ENCODE assay signal across 9 cellular contexts in the genomic region with DNA sequence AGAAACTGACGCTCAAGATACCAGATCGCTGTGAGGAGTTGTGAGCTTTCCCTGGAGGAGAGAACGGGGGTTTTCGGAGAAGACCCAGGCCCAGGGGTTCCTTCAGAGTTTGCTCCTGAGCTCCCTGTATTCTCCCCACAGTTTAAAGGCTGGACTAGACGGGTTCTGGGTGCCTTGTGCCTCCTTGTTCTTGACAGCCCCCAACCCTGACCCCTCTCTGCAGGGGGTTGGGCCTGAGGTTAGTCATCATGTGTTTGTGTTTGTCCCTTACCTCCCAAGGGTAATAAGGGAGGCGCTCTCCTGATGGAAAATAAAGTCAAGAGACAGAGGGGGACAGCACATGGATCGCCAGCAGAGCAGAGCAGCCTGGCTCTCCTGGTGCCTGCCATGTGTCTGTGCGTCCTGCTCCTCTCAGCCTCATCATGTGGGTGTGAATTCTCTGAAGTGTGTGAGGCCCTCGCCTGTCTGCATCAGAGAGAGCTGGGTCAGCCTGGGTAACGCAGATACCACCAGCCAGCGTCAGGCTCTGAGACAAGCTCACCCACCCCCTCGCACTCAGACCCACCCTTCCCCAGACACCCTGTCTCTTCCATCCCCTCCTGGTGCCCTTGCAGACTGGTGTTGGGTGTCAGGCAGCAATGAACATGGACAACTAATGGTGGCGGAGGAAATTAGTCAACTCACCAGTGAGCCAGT. TPM values are rescaled to one million over a fixed set of nuclear protein-coding genes. Genes with fewer than 3 reads are reported as not detected.
DNase-seq lines count a peak whose midpoint lies in the region; FAIRE-seq and TF ChIP-seq lines count a peak whose summit lies in the region.
"Had no signal": no experiment of that assay in that cellular context is flagged by ENCODE, and none has a peak within 500 bp of the region (broad histone marks: within the 10 kb centered on the region; RNA-seq: fewer than 3 reads in every experiment).

No MANE protein-coding gene starts in this region.

- H3K9me3 Mint-ChIP-seq in chondrocyte (ENCODE audit: low read depth) = no peaks in the 10 kb centered on the region

- 94% methylated on average over 13 of the region's 13 CpGs for WGBS in thymus

- TF ChIP-seq CTCF in chondrocyte (IDR thresholded peaks at IDR 0.05) = no peak

- H3K27me3 Mint-ChIP-seq in chondrocyte (ENCODE audit: low read depth) = no peaks in the 10 kb centered on the region

- peak overlapping the region; percentile 99 for H3K27ac Mint-ChIP-seq in chondrocyte (ENCODE audit: unreplicated experiment)

- DNase-seq in MG63 = no peak
- peak; percentile 90 for DNase-seq in chondrocyte (ENCODE audit: low spot score)
- DNase-seq in NCI-H1417 (lab: John Stamatoyannopoulos, UW) = no peak
- DNase-seq in GM12892 (ENCODE audit: insufficient read length) = no peak
- DNase-seq in NCI-H345 (lab: John Stamatoyannopoulos, UW) = no peak
- DNase-seq: NCI-H2081 treated with DMSO at 0.1 percent for 48 hours had no signal

- H3K4me1 Mint-ChIP-seq in chondrocyte (ENCODE audit: low read depth) = peaks cover 33% of the 10 kb centered on the region

- H3K9me3 ChIP-seq in MG63 = no peaks in the 10 kb centered on the region
- H3K9me3 ChIP-seq in mucosa of stomach (ENCODE audit: control insufficient read depth, low read length) = no peaks in the 10 kb centered on the region
- H3K9me3 ChIP-seq in thymus (ENCODE audit: control insufficient read depth) = no peaks in the 10 kb centered on the region

- H3K27me3 ChIP-seq in MG63 (no peaks in the 10 kb centered on the region), mucosa of stomach (ENCODE audit: control insufficient read depth, insufficient read depth, low read length) (no peaks in the 10 kb centered on the region), thymus (ENCODE audit: control insufficient read depth, insufficient read depth) (no peaks in the 10 kb centered on the region)

- H3K4me3 Mint-ChIP-seq in chondrocyte (ENCODE audit: unreplicated experiment) = peak overlapping the region; percentile 70

- H3K4me1 ChIP-seq in mucosa of stomach (ENCODE audit: control insufficient read depth, insufficient read depth, low read length) (peaks cover 31% of the 10 kb centered on the region), thymus (ENCODE audit: control insufficient read depth, insufficient read depth, low read length) (peaks cover 21% of the 10 kb centered on the region)

- H3K36me3 Mint-ChIP-seq in chondrocyte (ENCODE audit: low read depth) = no peaks in the 10 kb centered on the region

- H3K4me3 ChIP-seq in MG63 (peak overlapping the region; percentile 58), mucosa of stomach (ENCODE audit: low read length) (no peak overlapping the region), thymus (ENCODE audit: low read length) (no peak overlapping the region)
- H3K4me3 ChIP-seq: GM12878 had no signal

- H3K36me3 ChIP-seq in MG63 (0 out of 2 replicates have a peak, but pooled peaks cover 4% of the 10 kb centered on the region), mucosa of stomach (ENCODE audit: control insufficient read depth, insufficient read depth, low read length) (no peaks in the 10 kb centered on the region), thymus (ENCODE audit: control insufficient read depth, insufficient read depth) (peaks cover 6% of the 10 kb centered on the region)

- peak overlapping the region; percentile 73 for H3K27ac ChIP-seq in thymus (ENCODE audit: low read depth)

- no peak for FAIRE-seq in GM12892 (lab: Jason Lieb, UNC)
- FAIRE-seq: GM12878 had no signal

- no peak for TF ChIP-seq POLR2A in GM12892 (IDR thresholded peaks at IDR 0.05; ENCODE audit: low read depth, low read length)

- H3K9ac ChIP-seq in mucosa of stomach (ENCODE audit: low read length) = peak overlapping the region; percentile 6

RNA-seq across cellular contexts. Expression of a gene that starts 8.8 kb away (rescaled TPM):
- total RNA-seq in MG63 (2014; rRNA removed; shearing (Covaris generic); ENCODE audit: low replicate concordance) = 20.6 and 34.3 TPM in 2 replicates
- total RNA-seq in chondrocyte = 3.7 to 7.9 TPM (median 6.4 TPM) in 3 replicates
- polyA plus RNA-seq in thymus = 9.6 TPM
- polyA plus RNA-seq in GM12892 (2012; ENCODE audit: missing spikeins) = 4.4 TPM

RNA-seq across cellular contexts. Expression of a gene that starts 22.2 kb away (rescaled TPM):
- 20.3 and 20.8 TPM in 2 replicates for total RNA-seq in MG63 (2014; rRNA removed; shearing (Covaris generic); ENCODE audit: low replicate concordance)
- 35.9 to 41.0 TPM (median 36.4 TPM) in 3 replicates for total RNA-seq in chondrocyte
- 33.9 TPM for polyA plus RNA-seq in thymus
- polyA plus RNA-seq in GM12892 (2012; ENCODE audit: missing spikeins) = 11.4 TPM

RNA-seq across cellular contexts. Expression of a gene that starts 34.9 kb away (rescaled TPM):
- total RNA-seq in MG63 (2014; rRNA removed; shearing (Covaris generic); ENCODE audit: low replicate concordance) = 2.7 and 5.0 TPM in 2 replicates
- total RNA-seq in chondrocyte = 4.7 to 6.8 TPM (median 5.6 TPM) in 3 replicates
- 26.5 TPM for polyA plus RNA-seq in thymus
- polyA plus RNA-seq in GM12892 (2012; ENCODE audit: missing spikeins) = 6.1 TPM

RNA-seq across cellular contexts. Expression of a gene that starts 38.1 kb away (rescaled TPM):
- 9.4 and 13.3 TPM in 2 replicates for total RNA-seq in MG63 (2014; rRNA removed; shearing (Covaris generic); ENCODE audit: low replicate concordance)
- 123 to 135 TPM (median 128 TPM) in 3 replicates for total RNA-seq in chondrocyte
- 9.1 TPM for polyA plus RNA-seq in thymus
- polyA plus RNA-seq in GM12892 (2012; ENCODE audit: missing spikeins) = 0.17 TPM

RNA-seq across cellular contexts. Expression of a gene that starts 51.3 kb away (rescaled TPM):
- total RNA-seq in MG63 (2014; rRNA removed; shearing (Covaris generic); ENCODE audit: low replicate concordance) = 4.3 and 9.0 TPM in 2 replicates
- total RNA-seq in chondrocyte = 0.89 to 2.0 TPM (median 1.8 TPM) in 3 replicates
- 79.5 TPM for polyA plus RNA-seq in thymus
- polyA plus RNA-seq in GM12892 (2012; ENCODE audit: missing spikeins) = 54.8 TPM
